ENCODE assay signal across 13 cellular contexts in genomic region chr10:28587270-28587969, GRCh38. TPM values are rescaled to one million over a fixed set of nuclear protein-coding genes. Genes with fewer than 3 reads are reported as not detected.
DNase-seq lines count a peak whose midpoint lies in the region; ATAC-seq, FAIRE-seq and TF ChIP-seq lines count a peak whose summit lies in the region.
"Had no signal": no experiment of that assay in that cellular context is flagged by ENCODE, and none has a peak within 500 bp of the region (broad histone marks: within the 10 kb centered on the region; RNA-seq: fewer than 3 reads in every experiment).

No MANE protein-coding gene starts in this region.

- no peaks in the 10 kb centered on the region for H3K9me3 ChIP-seq in fibroblast of lung (ENCODE audit: control insufficient read depth, insufficient read depth, low read depth, low read length)
- no peaks in the 10 kb centered on the region for H3K9me3 ChIP-seq in kidney (ENCODE audit: control insufficient read depth in 1 of 2, low read length in 2 of 2)
- H3K9me3 ChIP-seq: Peyer's patch had no signal

- H3K27me3 ChIP-seq in fibroblast of lung (ENCODE audit: control insufficient read depth, insufficient read depth, low read length): no peaks in the 10 kb centered on the region
- H3K27me3 ChIP-seq: hepatocyte, Peyer's patch had no signal

- peak; percentile 35 for ATAC-seq in omental fat pad (ENCODE audit: low FRiP score)
- ATAC-seq in GM21360 (IDR thresholded peaks at IDR 0.05; ENCODE audit: unreplicated experiment): no peak
- ATAC-seq in GM19452 (IDR thresholded peaks at IDR 0.05; ENCODE audit: unreplicated experiment): no peak

- H3K4me1 ChIP-seq in fibroblast of lung (ENCODE audit: control insufficient read depth, extremely low read depth, insufficient read depth, low read length) (peaks cover 20% of the 10 kb centered on the region), kidney (ENCODE audit: control insufficient read depth in 1 of 2, insufficient read depth in 1 of 2, low read depth in 1 of 2, low read length in 2 of 2) (peaks cover 3 to 10% of the 10 kb centered on the region in 2 donors)

- TF ChIP-seq CTCF in AG10803 (conservative IDR thresholded peaks at IDR 0.05; ENCODE audit: low read length) (no peak), NB4 (IDR thresholded peaks at IDR 0.05; ENCODE audit: low read depth, low read length) (no peak), fibroblast of lung (conservative IDR thresholded peaks at IDR 0.05 in 1 of 2, IDR thresholded peaks at IDR 0.05 in 1 of 2; ENCODE audit: low read depth in 1 of 2, low read length in 2 of 2) (no peak), omental fat pad (IDR thresholded peaks at IDR 0.05) (no peak), kidney (IDR thresholded peaks at IDR 0.05; ENCODE audit: borderline replicate concordance, extremely low read depth, insufficient read depth) (no peak)

- H3K27ac ChIP-seq in fibroblast of lung (ENCODE audit: insufficient read depth, low read length): no peak overlapping the region
- no peak overlapping the region for H3K27ac ChIP-seq in kidney (ENCODE audit: low read depth in 2 of 2, low read length in 2 of 2)
- H3K27ac ChIP-seq: hepatocyte had no signal

- DNase-seq in AG10803 (ENCODE audit: low read depth) (peak; percentile 55), NB4 (ENCODE audit: low read depth) (peak; percentile 3), fibroblast of lung (ENCODE audit: low read depth in 2 of 2) (peak; percentile 17 to 65), omental fat pad (ENCODE audit: low spot score) (no peak), SIG-M5 (lab: John Stamatoyannopoulos, UW) (no peak), kidney (no peak)
- DNase-seq: activated T-cell treated with anti-CD3 and anti-CD28 coated beads, Interleukin-2, amount 50 U/mL, for 1 hour; Peyer's patch; stimulated activated naive CD4-positive, alpha-beta T cell treated with Interleukin-2 at 50 U/mL for 16 hours had no signal

- H4K20me1 ChIP-seq in fibroblast of lung (ENCODE audit: control insufficient read depth, extremely low read depth, insufficient read depth, low read length): peaks cover 7% of the 10 kb centered on the region

- H3K36me3 ChIP-seq in fibroblast of lung (ENCODE audit: control insufficient read depth, insufficient read depth, low read length) (peaks cover 11% of the 10 kb centered on the region), kidney (ENCODE audit: control insufficient read depth in 1 of 2, insufficient read depth in 2 of 2, low read length in 2 of 2) (peaks cover 11 to 35% of the 10 kb centered on the region in 2 donors)

- FAIRE-seq in kidney (lab: Jason Lieb, UNC): no peak
- FAIRE-seq: GM12891 had no signal

- no peak for TF ChIP-seq POLR2A in NB4 (IDR thresholded peaks at IDR 0.05; ENCODE audit: extremely low read depth, insufficient read length)

- H2AFZ ChIP-seq in fibroblast of lung (ENCODE audit: low read length): no peak overlapping the region
- H2AFZ ChIP-seq: hepatocyte had no signal

- peak overlapping the region; percentile 32 for H3K4me2 ChIP-seq in fibroblast of lung (ENCODE audit: extremely low read depth, insufficient read depth, low read length)
- H3K4me2 ChIP-seq: hepatocyte had no signal

- intact Hi-C loops in kidney (cut with DNase I): no loop called here

- peaks cover 68% of the 10 kb centered on the region for H3K79me2 ChIP-seq in fibroblast of lung (ENCODE audit: control insufficient read depth, insufficient read depth, low read length)

- H3K4me3 ChIP-seq in AG10803 (ENCODE audit: low read length) (no peak overlapping the region), NB4 (ENCODE audit: low read depth, low read length) (no peak overlapping the region), fibroblast of lung (replicated peaks in 1 of 4; ENCODE audit: control extremely low read depth in 1 of 4, insufficient read depth in 1 of 4, low read depth in 3 of 4, low read length in 4 of 4) (no peak overlapping the region), kidney (ENCODE audit: low read length in 2 of 2) (no peak overlapping the region)
- H3K4me3 ChIP-seq: hepatocyte, Peyer's patch had no signal

- H3K9ac ChIP-seq in fibroblast of lung (ENCODE audit: insufficient read depth, low read length) (no peak overlapping the region), kidney (ENCODE audit: low read length in 2 of 2) (no peak overlapping the region)

RNA-seq across cellular contexts. Expression of gene WAC, which starts 54.5 kb away (rescaled TPM):
- total RNA-seq in fibroblast of lung: 52.4 and 65.7 TPM in 2 replicates
- 76.1 and 94.2 TPM in 2 replicates for polyA plus RNA-seq in fibroblast of lung
- polyA plus RNA-seq in fibroblast of lung (2012): 41.9 and 53.1 TPM in 2 replicates
- polyA minus RNA-seq in fibroblast of lung (ENCODE audit: low replicate concordance): 20.3 and 38.6 TPM in 2 replicates
- total RNA-seq in omental fat pad: 100 to 1,000 TPM; 107 to 117 (median 113) TPM
- total RNA-seq in kidney: 107 TPM
- 33.4 TPM for polyA plus RNA-seq in kidney (ENCODE audit: insufficient read depth, low read depth, low replicate concordance)

Comparison
In these comparisons a context has a peak if more than half of its experiments do, and no peak if none do; other contexts are left out.
1. DNase-seq: peak in AG10803 (single experiment), NB4 (single experiment) and fibroblast of lung (2 of 2); none in omental fat pad (single experiment), SIG-M5 (single experiment) and kidney (single experiment).